8 cellular contexts compared by ENCODE assay signal in genomic region chr12:118375348-118375747, GRCh38. TPM values are rescaled to one million over a fixed set of nuclear protein-coding genes. Genes with fewer than 3 reads are reported as not detected.
DNase-seq lines count a peak whose midpoint lies in the region; ATAC-seq and TF ChIP-seq lines count a peak whose summit lies in the region.

No MANE protein-coding gene starts in this region.

- H3K9ac ChIP-seq in ES-I3 (ENCODE audit: low read depth, low read length), result peak overlapping the region; percentile 89; the same call in 1 of the 2 replicates
- H3K9ac ChIP-seq in SK-N-MC (ENCODE audit: insufficient read length), result no peak overlapping the region

- ATAC-seq in GM21381 (IDR thresholded peaks at IDR 0.05; ENCODE audit: unreplicated experiment), result no peak

- DNase-seq in SK-N-MC (ENCODE audit: low read depth, low spot score), result no peak
- no peak for DNase-seq in fibroblast of villous mesenchyme (ENCODE audit: low read depth)
- DNase-seq in retinal pigment epithelial cell (ENCODE audit: low read depth), result no peak
- no peak for DNase-seq in NCI-H187 (lab: John Stamatoyannopoulos, UW)
- no peak for DNase-seq in NCI-H2107 treated with DMSO at 0.1 percent for 48 hours (lab: John Stamatoyannopoulos, UW; ENCODE audit: unreplicated experiment)
- DNase-seq in iPS-NIHi7 (ENCODE audit: extremely low spot score), result no peak

- H3K36me3 ChIP-seq in ES-I3 (ENCODE audit: insufficient read depth, low read length), result peaks cover 3% of the 10 kb centered on the region; the same call in 1 of the 2 replicates
- H3K36me3 ChIP-seq in SK-N-MC (ENCODE audit: insufficient read depth, low read length), result peaks cover 13% of the 10 kb centered on the region; the same call in 1 of the 2 replicates

- H3K4me3 ChIP-seq in SK-N-MC (peak overlapping the region; percentile 77; the same call in 1 of the 2 replicates), fibroblast of villous mesenchyme (ENCODE audit: low read depth, low read length) (peak overlapping the region; percentile 91), retinal pigment epithelial cell (ENCODE audit: low read length) (peak overlapping the region; percentile 95)

- peaks cover 8% of the 10 kb centered on the region for H3K4me1 ChIP-seq in ES-I3 (ENCODE audit: insufficient read depth, low read length)

- H3K9me3 ChIP-seq in ES-I3 (ENCODE audit: control insufficient read depth, insufficient read depth, low read length) (no peaks in the 10 kb centered on the region), SK-N-MC (ENCODE audit: low read depth, low read length) (no peaks in the 10 kb centered on the region)

- no peak overlapping the region for H3K27ac ChIP-seq in SK-N-MC

- no peak for TF ChIP-seq CTCF in fibroblast of villous mesenchyme (IDR thresholded peaks at IDR 0.05; ENCODE audit: insufficient read depth, low read depth, low read length)
- no peak for TF ChIP-seq CTCF in retinal pigment epithelial cell (conservative IDR thresholded peaks at IDR 0.05; ENCODE audit: low read depth, low read length)

RNA-seq across cellular contexts. Expression of gene SUDS3, which starts 1.0 kb away (rescaled TPM):
- total RNA-seq in fibroblast of villous mesenchyme, result 34.1 and 53.5 TPM in 2 replicates

RNA-seq across cellular contexts. Expression of gene TAOK3, which starts 2.6 kb away (rescaled TPM):
- 31.2 and 34.5 TPM in 2 replicates for total RNA-seq in fibroblast of villous mesenchyme
